ENCODE assay signal across 8 cellular contexts in genomic region chr1:212285685-212286436, GRCh38. TPM values are rescaled to one million over a fixed set of nuclear protein-coding genes. Genes with fewer than 3 reads are reported as not detected.
DNase-seq lines count a peak whose midpoint lies in the region; ATAC-seq and TF ChIP-seq lines count a peak whose summit lies in the region.

No MANE protein-coding gene starts in this region.

- H3K27ac ChIP-seq in OCI-LY7 (ENCODE audit: low read depth, low read length, poor library complexity, severe bottlenecking), result peak overlapping the region; percentile 81

- H3K27me3 Mint-ChIP-seq in CD14-positive monocyte (ENCODE audit: low read depth in 3 of 3), result peaks cover 0 to 3% (median 0%) of the 10 kb centered on the region in 3 donors

- intact Hi-C loops in CD14-positive monocyte (cut with micrococcal nuclease), result loop anchor here (5.0 to 10.0 kb wide), 3 partner anchors 49 to 219 kb away; no protein-coding TSS in a partner anchor
- intact Hi-C loops in OCI-LY7 (cut with micrococcal nuclease; ENCODE audit: unreplicated experiment), result loop anchor here (1.0 to 10.0 kb wide), 8 partner anchors 169 to 1029 kb away; partner anchors contain the start of genes DTL, INTS7, LPGAT1 and NEK2

- peaks cover 15% of the 10 kb centered on the region; the same call in 1 of the 2 replicates for H4K20me1 ChIP-seq in OCI-LY7 (ENCODE audit: insufficient read depth, low read length)

- peak overlapping the region; percentile 80 for H3K4me3 ChIP-seq in OCI-LY7 (ENCODE audit: low read depth, low read length, poor library complexity, severe bottlenecking)
- H3K4me3 ChIP-seq in fibroblast of pulmonary artery (replicated peaks; ENCODE audit: low read depth, low read length), result peak overlapping the region; percentile 86
- peak overlapping the region; percentile 83 for H3K4me3 ChIP-seq in neuron (ENCODE audit: low read length)

- H3K9me3 ChIP-seq in OCI-LY7 (ENCODE audit: low read length), result no peaks in the 10 kb centered on the region
- H3K9me3 ChIP-seq in neuron (ENCODE audit: low read length), result no peaks in the 10 kb centered on the region

- peaks cover 46% of the 10 kb centered on the region for H3K79me2 ChIP-seq in OCI-LY7 (ENCODE audit: insufficient read depth, low read depth, low read length)

- peak; percentile 12 for ATAC-seq in GM19324 (IDR thresholded peaks at IDR 0.05; ENCODE audit: low FRiP score, unreplicated experiment)
- ATAC-seq in HG03457 (IDR thresholded peaks at IDR 0.05; ENCODE audit: unreplicated experiment), result peak; percentile 9

- H3K4me2 ChIP-seq in OCI-LY7 (ENCODE audit: low read length), result peak overlapping the region; percentile 78

- H3K4me1 ChIP-seq in OCI-LY7 (ENCODE audit: insufficient read depth, low read length, poor library complexity, severe bottlenecking), result peaks cover 38% of the 10 kb centered on the region
- peaks cover 11% of the 10 kb centered on the region for H3K4me1 ChIP-seq in neuron (ENCODE audit: insufficient read depth, low read length)

- H3K4me1 Mint-ChIP-seq in CD14-positive monocyte, result peaks cover 48% of the 10 kb centered on the region

- H3K9me3 Mint-ChIP-seq in CD14-positive monocyte, result no peaks in the 10 kb centered on the region

- no TSS peak for BruUV-seq in OCI-LY7 (replicated peaks; lab: Mats Ljungman, UMichigan)

- TF ChIP-seq CTCF in CD14-positive monocyte (IDR thresholded peaks at IDR 0.05) (no peak), OCI-LY7 (conservative IDR thresholded peaks at IDR 0.05; ENCODE audit: low read length) (no peak), fibroblast of pulmonary artery (IDR thresholded peaks at IDR 0.05; ENCODE audit: low read length, missing control alignments) (no peak)

- CTCF ChIA-PET in OCI-LY7 (lab: Charles Lee; ENCODE audit: unreplicated experiment), result interaction anchor here (0.6 to 2.1 kb wide), 8 partner anchors 26 to 608 kb away, joined by 3 to 13 read pairs (median 4); no protein-coding TSS in a partner anchor

- peak overlapping the region; percentile 88 to 98 (median 95) for H3K27ac Mint-ChIP-seq in CD14-positive monocyte

- peak overlapping the region; percentile 97 to 100 for H3K4me3 Mint-ChIP-seq in CD14-positive monocyte

- POLR2A ChIA-PET in OCI-LY7 (lab: Charles Lee), result interaction anchor here (0.5 to 1.8 kb wide), 11 partner anchors 9 to 268 kb away, joined by 3 to 14 read pairs (median 4); partner anchors contain the start of genes DTL and INTS7

- H3K36me3 ChIP-seq in OCI-LY7 (ENCODE audit: insufficient read depth, low read length) (peaks cover 7% of the 10 kb centered on the region; the same call in 1 of the 2 replicates), neuron (ENCODE audit: insufficient read depth, low read length) (no peaks in the 10 kb centered on the region)

- H3K9me2 ChIP-seq in OCI-LY7 (ENCODE audit: insufficient read depth, low read length), result no peaks in the 10 kb centered on the region

- DNase-seq in CD14-positive monocyte (ENCODE audit: low spot score), result peak; percentile 59
- peak; percentile 84 for DNase-seq in OCI-LY7 (ENCODE audit: low spot score)
- DNase-seq in activated T-helper 1 cell treated with Interleukin-2 at 50 U/mL for 16 hours (ENCODE audit: low read depth), result peak; percentile 58
- DNase-seq in fibroblast of pulmonary artery (ENCODE audit: low read depth), result peak; percentile 45
- peak; percentile 62 for DNase-seq in superior temporal gyrus (ENCODE audit: extremely low spot score)

- H3K27me3 ChIP-seq in neuron (ENCODE audit: insufficient read depth, low read length), result no peaks in the 10 kb centered on the region

- H3K36me3 Mint-ChIP-seq in CD14-positive monocyte, result peaks cover 4 to 5% of the 10 kb centered on the region in 2 donors

- H2AFZ ChIP-seq in OCI-LY7 (ENCODE audit: low read length) (peak overlapping the region; percentile 36), neuron (ENCODE audit: low read depth, low read length) (peak overlapping the region; percentile 100)

RNA-seq across cellular contexts. Expression of gene PPP2R5A, which starts 0.7 kb away (rescaled TPM):
- 10 to 100 TPM; 28.1 to 31.1 TPM for polyA plus RNA-seq in CD14-positive monocyte
- total RNA-seq in OCI-LY7 (2014; rRNA removed; shearing (Covaris generic)), result 26.8 and 28.0 TPM in 2 replicates
- total RNA-seq in OCI-LY7 (2022), result 36.0 and 37.7 TPM in 2 replicates

Comparison
In these comparisons a context has a peak if more than half of its experiments do, and no peak if none do; other contexts are left out.
1. Peak in every context shown above with its lines: DNase-seq, ATAC-seq, H3K4me3 ChIP-seq and H3K27ac ChIP-seq.